Comparison of ENCODE assay signal across 7 cellular contexts in genomic region chr3:4762481-4763230, GRCh38.
A peak's percentile ranks its signal among the peaks of the same experiment; 100 is the strongest.
DNase-seq lines count a peak whose midpoint lies in the region; ATAC-seq and TF ChIP-seq lines count a peak whose summit lies in the region.
"Not testable (repeated sequence)": the region's sequence is repeated elsewhere in the genome, so short reads cannot be mapped to it uniquely, and the experiment has no call there.

No MANE protein-coding gene starts in this region.

- H3K36me3 Mint-ChIP-seq in activated T-helper 1 cell treated with anti-CD3 and anti-CD28 coated beads, Interleukin-12 subunit alpha, Interleukin-12 subunit beta, Interleukin-2, Interleukin-4 antibody, amounts not matched to agents 30 ng/mL and 10 ng/mL and 1 ng/mL, durations not matched to agents 14 hours and 24 hours and 36 hours (ENCODE audit: low read depth), result peaks cover 85% of the 10 kb centered on the region

- H3K36me3 ChIP-seq in body of pancreas (replicated peaks in 1 of 2; ENCODE audit: insufficient read depth in 1 of 2, low read depth in 2 of 2); right lobe of liver; mucosa of descending colon (ENCODE audit: low read depth); thyroid gland: not testable (repeated sequence)

- H3K27me3 ChIP-seq in body of pancreas, right lobe of liver, thyroid gland: not testable (repeated sequence)

- DNase-seq in NCI-H2029 treated with DMSO at 0.1 percent for 48 hours (lab: John Stamatoyannopoulos, UW) (peak; percentile 76), body of pancreas (peak; percentile 91 to 98 (median 96)), right lobe of liver (peak; percentile 90 to 93 (median 91)), mucosa of descending colon (peak in 1 of 3 donors; percentile 47), thyroid gland (peak; percentile 73 to 80)
- DNase-seq in activated T-helper 1 cell treated with anti-CD3 and anti-CD28 coated beads, Interleukin-12 subunit alpha, Interleukin-12 subunit beta, Interleukin-2, Interleukin-4 antibody, amounts not matched to agents 30 ng/mL and 10 ng/mL and 1 ng/mL, durations not matched to agents 14 hours and 24 hours and 36 hours (ENCODE audit: low spot score); left colon: not testable (repeated sequence)

- H3K4me3 ChIP-seq in body of pancreas; right lobe of liver; mucosa of descending colon; thyroid gland (replicated peaks in 1 of 3): not testable (repeated sequence)

- TF ChIP-seq CTCF in body of pancreas (IDR thresholded peaks at IDR 0.05); right lobe of liver (IDR thresholded peaks at IDR 0.05); mucosa of descending colon (IDR thresholded peaks at IDR 0.05); thyroid gland (IDR thresholded peaks at IDR 0.05): not testable (repeated sequence)

- not testable (repeated sequence) for H3K27me3 Mint-ChIP-seq in activated T-helper 1 cell treated with anti-CD3 and anti-CD28 coated beads, Interleukin-12 subunit alpha, Interleukin-12 subunit beta, Interleukin-2, Interleukin-4 antibody, amounts not matched to agents 30 ng/mL and 10 ng/mL and 1 ng/mL, durations not matched to agents 14 hours and 24 hours and 36 hours (ENCODE audit: insufficient read depth)

- H3K4me3 Mint-ChIP-seq in activated T-helper 1 cell treated with anti-CD3 and anti-CD28 coated beads, Interleukin-12 subunit alpha, Interleukin-12 subunit beta, Interleukin-2, Interleukin-4 antibody, amounts not matched to agents 30 ng/mL and 10 ng/mL and 1 ng/mL, durations not matched to agents 14 hours and 24 hours and 36 hours, result not testable (repeated sequence)

- H3K27ac Mint-ChIP-seq in activated T-helper 1 cell treated with anti-CD3 and anti-CD28 coated beads, Interleukin-12 subunit alpha, Interleukin-12 subunit beta, Interleukin-2, Interleukin-4 antibody, amounts not matched to agents 30 ng/mL and 10 ng/mL and 1 ng/mL, durations not matched to agents 14 hours and 24 hours and 36 hours, result peak overlapping the region; percentile 51

- H3K4me1 Mint-ChIP-seq in activated T-helper 1 cell treated with anti-CD3 and anti-CD28 coated beads, Interleukin-12 subunit alpha, Interleukin-12 subunit beta, Interleukin-2, Interleukin-4 antibody, amounts not matched to agents 30 ng/mL and 10 ng/mL and 1 ng/mL, durations not matched to agents 14 hours and 24 hours and 36 hours (ENCODE audit: low read depth), result peaks cover 28% of the 10 kb centered on the region

- ATAC-seq in body of pancreas, result peak; percentile 96
- peak; percentile 42 for ATAC-seq in left colon
- peak; percentile 95 to 99 (median 98) for ATAC-seq in right lobe of liver
- ATAC-seq in mucosa of descending colon, result peak; percentile 48

- H3K4me1 ChIP-seq in body of pancreas, result peaks cover 24% of the 10 kb centered on the region
- not testable (repeated sequence) for H3K4me1 ChIP-seq in right lobe of liver
- peaks cover 11% of the 10 kb centered on the region for H3K4me1 ChIP-seq in mucosa of descending colon (ENCODE audit: low read depth)
- H3K4me1 ChIP-seq in thyroid gland, result peaks cover 1 to 49% of the 10 kb centered on the region in 2 donors

- not testable (repeated sequence) for H3K9me3 ChIP-seq in body of pancreas, right lobe of liver, mucosa of descending colon, thyroid gland

- intact Hi-C loops in activated T-helper 1 cell treated with anti-CD3 and anti-CD28 coated beads, Interleukin-12 subunit alpha, Interleukin-12 subunit beta, Interleukin-2, Interleukin-4 antibody, amounts not matched to agents 30 ng/mL and 10 ng/mL and 1 ng/mL, durations not matched to agents 14 hours and 24 hours and 36 hours (cut with micrococcal nuclease), result loop anchor here (1.0 kb wide), 1 partner anchor 9 kb away; no protein-coding TSS in a partner anchor
- intact Hi-C loops in body of pancreas (cut with DNase I); left colon (cut with DNase I, micrococcal nuclease); right lobe of liver (cut with DNase I); mucosa of descending colon (cut with DNase I, micrococcal nuclease); thyroid gland (cut with DNase I): not testable (repeated sequence)

- peak overlapping the region; percentile 27 to 61 (median 40) for H3K27ac ChIP-seq in body of pancreas
- not testable (repeated sequence) for H3K27ac ChIP-seq in right lobe of liver
- H3K27ac ChIP-seq in thyroid gland, result peak overlapping the region in 1 of 3 donors; percentile 49

- peaks cover 39% of the 10 kb centered on the region for H3K9me3 Mint-ChIP-seq in activated T-helper 1 cell treated with anti-CD3 and anti-CD28 coated beads, Interleukin-12 subunit alpha, Interleukin-12 subunit beta, Interleukin-2, Interleukin-4 antibody, amounts not matched to agents 30 ng/mL and 10 ng/mL and 1 ng/mL, durations not matched to agents 14 hours and 24 hours and 36 hours

- not testable (repeated sequence) for TF ChIP-seq POLR2A in body of pancreas (IDR thresholded peaks at IDR 0.05); right lobe of liver (IDR thresholded peaks at IDR 0.05); thyroid gland (IDR thresholded peaks at IDR 0.05)

- 58 to 75% methylated on average over 2 of the region's 2 CpGs for WGBS in body of pancreas, 2 donors
- WGBS in right lobe of liver (ENCODE audit: insufficient coverage, low coverage, low lambda C conversion rate, missing lambda C conversion rate), result 69% methylated on average over 2 of the region's 2 CpGs
- 93 to 96% methylated on average over 2 of the region's 2 CpGs for WGBS in thyroid gland, 2 donors

Comparison
In these comparisons a context has a peak if more than half of its experiments do, and no peak if none do; other contexts are left out.
1. ATAC-seq: peak in every context shown above with its lines; median percentile 98 in right lobe of liver; 96 in body of pancreas; 48 in mucosa of descending colon; 42 in left colon.